In the genomic region with DNA sequence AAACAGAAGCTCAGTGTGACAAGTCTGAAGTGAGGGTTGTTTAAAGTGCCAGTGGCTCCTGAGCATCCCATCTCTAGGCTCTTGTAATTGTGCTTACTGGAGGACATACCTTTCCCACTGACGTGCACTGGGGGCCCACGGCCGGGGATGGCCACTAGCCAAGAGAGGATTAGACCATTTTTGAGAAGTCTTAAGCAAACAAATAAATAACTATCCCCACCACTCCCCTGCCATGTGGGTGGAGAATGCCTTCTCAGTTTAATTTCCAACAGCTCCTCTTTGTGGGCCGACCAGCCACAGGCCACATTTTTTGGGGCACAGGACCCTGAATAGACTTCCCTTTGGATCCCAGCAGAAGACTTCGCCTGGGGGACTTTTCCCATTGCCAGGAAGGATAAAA, we compare ENCODE assay signal across 35 cellular contexts.
"Had no signal": no experiment of that assay in that cellular context is flagged by ENCODE, and none has a peak within 500 bp of the region (broad histone marks: within the 10 kb centered on the region; RNA-seq: fewer than 3 reads in every experiment).

No MANE protein-coding gene starts in this region.

- H3K4me3 ChIP-seq: MG63, Peyer's patch, SJCRH30 had no signal

- H3K9me3 ChIP-seq: MG63, Peyer's patch had no signal

- H3K9me3 Mint-ChIP-seq: activated T-helper 17 cell treated with anti-CD3 and anti-CD28 coated beads, Interleukin-2, amount 50 U/mL, for 72 hours had no signal

- H3K36me3 ChIP-seq: MG63, Peyer's patch, SJCRH30, WERI-Rb-1 had no signal

- H3K27ac ChIP-seq: Peyer's patch, SJCRH30, SK-N-MC, WERI-Rb-1 had no signal

- H3K4me1 Mint-ChIP-seq: activated CD4-positive, alpha-beta memory T cell treated with anti-CD3 and anti-CD28 coated beads, Interleukin-2, amount 10 ng/mL, durations not matched to agents 7 days and 5 days; activated CD8-positive, alpha-beta memory T cell treated with anti-CD3 and anti-CD28 coated beads, Interleukin-2, amount 10 ng/mL, durations not matched to agents 7 days and 5 days; activated T-helper 17 cell treated with anti-CD3 and anti-CD28 coated beads, Interleukin-2, amount 50 U/mL, for 72 hours had no signal

- ATAC-seq: activated CD8-positive, alpha-beta memory T cell treated with anti-CD3 and anti-CD28 coated beads, Interleukin-2, amount 10 ng/mL, durations not matched to agents 7 days and 5 days; activated naive CD4-positive, alpha-beta T cell treated with anti-CD3 and anti-CD28 coated beads, Interleukin-2, amount 50 U/mL, for 72 hours; activated T-cell treated with anti-CD3 and anti-CD28 coated beads, Interleukin-2, amount 50 U/mL, for 72 hours; activated T-helper 17 cell treated with anti-CD3 and anti-CD28 coated beads, Interleukin-2, amount 50 U/mL, for 72 hours; PC-3 had no signal

- H3K27ac Mint-ChIP-seq: activated CD4-positive, alpha-beta memory T cell treated with anti-CD3 and anti-CD28 coated beads, Interleukin-2, amount 10 ng/mL, durations not matched to agents 7 days and 5 days; activated CD8-positive, alpha-beta memory T cell treated with anti-CD3 and anti-CD28 coated beads, Interleukin-2, amount 10 ng/mL, durations not matched to agents 7 days and 5 days; activated naive CD4-positive, alpha-beta T cell treated with anti-CD3 and anti-CD28 coated beads for 36 hours; activated naive CD4-positive, alpha-beta T cell treated with anti-CD3 and anti-CD28 coated beads, Interleukin-2, amount 50 U/mL, for 72 hours; activated T-cell treated with anti-CD3 and anti-CD28 coated beads, Interleukin-2, amount 50 U/mL, for 72 hours; activated T-helper 17 cell treated with anti-CD3 and anti-CD28 coated beads, Interleukin-2, amount 50 U/mL, for 72 hours had no signal

- H3K4me1 ChIP-seq: Peyer's patch had no signal

- H3K4me3 Mint-ChIP-seq: activated CD4-positive, alpha-beta memory T cell treated with anti-CD3 and anti-CD28 coated beads, Interleukin-2, amount 10 ng/mL, durations not matched to agents 7 days and 5 days; activated CD8-positive, alpha-beta memory T cell treated with anti-CD3 and anti-CD28 coated beads, Interleukin-2, amount 10 ng/mL, durations not matched to agents 7 days and 5 days; activated naive CD4-positive, alpha-beta T cell treated with anti-CD3 and anti-CD28 coated beads for 36 hours; activated T-cell treated with anti-CD3 and anti-CD28 coated beads, Interleukin-2, amount 50 U/mL, for 72 hours; activated T-helper 17 cell treated with anti-CD3 and anti-CD28 coated beads, Interleukin-2, amount 50 U/mL, for 72 hours; brain had no signal

- DNase-seq: activated CD4-positive, alpha-beta memory T cell treated with anti-CD3 and anti-CD28 coated beads, Interleukin-2, amount 10 ng/mL, durations not matched to agents 7 days and 5 days; activated CD4-positive, alpha-beta T cell treated with anti-CD3 and anti-CD28 coated beads for 1 hour; activated CD4-positive, alpha-beta T cell treated with anti-CD3 and anti-CD28 coated beads for 48 hours; activated CD4-positive, CD25-positive, alpha-beta regulatory T cell; activated CD8-positive, alpha-beta memory T cell treated with anti-CD3 and anti-CD28 coated beads for 24 hours; activated CD8-positive, alpha-beta memory T cell treated with anti-CD3 and anti-CD28 coated beads, Interleukin-2, amount 10 ng/mL, durations not matched to agents 7 days and 5 days; activated CD8-positive, alpha-beta memory T cell treated with anti-CD3 and anti-CD28 coated beads, Interleukin-2, amount 50 U/mL, for 48 hours; activated effector memory CD4-positive, alpha-beta T cell treated with anti-CD3 and anti-CD28 coated beads, Interleukin-2, amount 50 U/mL, for 16 hours; activated naive CD4-positive, alpha-beta T cell treated with anti-CD3 and anti-CD28 coated beads for 36 hours; activated T-cell treated with anti-CD3 and anti-CD28 coated beads, Interleukin-2, amount 50 U/mL, for 72 hours; anterior cingulate cortex; central memory CD4-positive, alpha-beta T cell; Karpas-422; KBM-7; MG63; NCI-H1048; NCI-H1105 treated with DMSO at 0.1 percent for 48 hours; NCI-H1694 treated with DMSO at 0.1 percent for 48 hours; NCI-H2029; NCI-H2227 treated with DMSO at 0.1 percent for 48 hours; NCI-H446; NCI-H510A treated with DMSO at 0.1 percent for 48 hours; NCI-H526 treated with DMSO at 0.1 percent for 48 hours; NCI-H774; NK-92 treated with Interleukin-12 subunit alpha and Interleukin-12 subunit beta, amount 100 ng/mL, for 24 hours; PC-3; Peyer's patch; SHP77; T1000; WERI-Rb-1 had no signal

- H3K36me3 Mint-ChIP-seq: activated CD8-positive, alpha-beta memory T cell treated with anti-CD3 and anti-CD28 coated beads, Interleukin-2, amount 10 ng/mL, durations not matched to agents 7 days and 5 days; activated naive CD4-positive, alpha-beta T cell treated with anti-CD3 and anti-CD28 coated beads, Interleukin-2, amount 50 U/mL, for 72 hours had no signal

- H3K27me3 Mint-ChIP-seq: activated CD4-positive, alpha-beta memory T cell treated with anti-CD3 and anti-CD28 coated beads, Interleukin-2, amount 10 ng/mL, durations not matched to agents 7 days and 5 days; activated CD8-positive, alpha-beta memory T cell treated with anti-CD3 and anti-CD28 coated beads, Interleukin-2, amount 10 ng/mL, durations not matched to agents 7 days and 5 days; activated T-helper 17 cell treated with anti-CD3 and anti-CD28 coated beads, Interleukin-2, amount 50 U/mL, for 72 hours had no signal
